ENCODE assay signal across 2 cellular contexts in genomic region chr4:55666535-55666934, GRCh38.
TF ChIP-seq lines count a peak whose summit lies in the region.

No MANE protein-coding gene starts in this region.

TF ChIP-seq in GM23338, 12 proteins besides CTCF, POLR2A, EP300 and RAD21:
- TF ChIP-seq, protein P1, sequence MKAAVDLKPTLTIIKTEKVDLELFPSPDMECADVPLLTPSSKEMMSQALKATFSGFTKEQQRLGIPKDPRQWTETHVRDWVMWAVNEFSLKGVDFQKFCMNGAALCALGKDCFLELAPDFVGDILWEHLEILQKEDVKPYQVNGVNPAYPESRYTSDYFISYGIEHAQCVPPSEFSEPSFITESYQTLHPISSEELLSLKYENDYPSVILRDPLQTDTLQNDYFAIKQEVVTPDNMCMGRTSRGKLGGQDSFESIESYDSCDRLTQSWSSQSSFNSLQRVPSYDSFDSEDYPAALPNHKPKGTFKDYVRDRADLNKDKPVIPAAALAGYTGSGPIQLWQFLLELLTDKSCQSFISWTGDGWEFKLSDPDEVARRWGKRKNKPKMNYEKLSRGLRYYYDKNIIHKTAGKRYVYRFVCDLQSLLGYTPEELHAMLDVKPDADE (IDR thresholded peaks at IDR 0.05) = no peak
- TF ChIP-seq ZNF114 (CRISPR knock-in tag; IDR thresholded peaks at IDR 0.05) (no peak), JUNB (IDR thresholded peaks at IDR 0.05; ENCODE audit: unreplicated experiment) (no peak), NANOG (IDR thresholded peaks at IDR 0.05; ENCODE audit: borderline replicate concordance) (no peak), ZNF462 (CRISPR knock-in tag; IDR thresholded peaks at IDR 0.05) (no peak), STAT1 (IDR thresholded peaks at IDR 0.05; ENCODE audit: unreplicated experiment) (no peak), POLR2AphosphoS5 (IDR thresholded peaks at IDR 0.05; ENCODE audit: low read depth) (no peak), ZNF331 (CRISPR knock-in tag; IDR thresholded peaks at IDR 0.05; ENCODE audit: low read depth) (no peak), EZH2phosphoT487 (IDR thresholded peaks at IDR 0.05; ENCODE audit: unreplicated experiment) (no peak), CREB1 (CRISPR knock-in tag; IDR thresholded peaks at IDR 0.05; ENCODE audit: low read depth) (no peak), EZH2 (IDR thresholded peaks at IDR 0.05; ENCODE audit: low read depth, unreplicated experiment) (no peak)
- TF ChIP-seq, protein P2, sequence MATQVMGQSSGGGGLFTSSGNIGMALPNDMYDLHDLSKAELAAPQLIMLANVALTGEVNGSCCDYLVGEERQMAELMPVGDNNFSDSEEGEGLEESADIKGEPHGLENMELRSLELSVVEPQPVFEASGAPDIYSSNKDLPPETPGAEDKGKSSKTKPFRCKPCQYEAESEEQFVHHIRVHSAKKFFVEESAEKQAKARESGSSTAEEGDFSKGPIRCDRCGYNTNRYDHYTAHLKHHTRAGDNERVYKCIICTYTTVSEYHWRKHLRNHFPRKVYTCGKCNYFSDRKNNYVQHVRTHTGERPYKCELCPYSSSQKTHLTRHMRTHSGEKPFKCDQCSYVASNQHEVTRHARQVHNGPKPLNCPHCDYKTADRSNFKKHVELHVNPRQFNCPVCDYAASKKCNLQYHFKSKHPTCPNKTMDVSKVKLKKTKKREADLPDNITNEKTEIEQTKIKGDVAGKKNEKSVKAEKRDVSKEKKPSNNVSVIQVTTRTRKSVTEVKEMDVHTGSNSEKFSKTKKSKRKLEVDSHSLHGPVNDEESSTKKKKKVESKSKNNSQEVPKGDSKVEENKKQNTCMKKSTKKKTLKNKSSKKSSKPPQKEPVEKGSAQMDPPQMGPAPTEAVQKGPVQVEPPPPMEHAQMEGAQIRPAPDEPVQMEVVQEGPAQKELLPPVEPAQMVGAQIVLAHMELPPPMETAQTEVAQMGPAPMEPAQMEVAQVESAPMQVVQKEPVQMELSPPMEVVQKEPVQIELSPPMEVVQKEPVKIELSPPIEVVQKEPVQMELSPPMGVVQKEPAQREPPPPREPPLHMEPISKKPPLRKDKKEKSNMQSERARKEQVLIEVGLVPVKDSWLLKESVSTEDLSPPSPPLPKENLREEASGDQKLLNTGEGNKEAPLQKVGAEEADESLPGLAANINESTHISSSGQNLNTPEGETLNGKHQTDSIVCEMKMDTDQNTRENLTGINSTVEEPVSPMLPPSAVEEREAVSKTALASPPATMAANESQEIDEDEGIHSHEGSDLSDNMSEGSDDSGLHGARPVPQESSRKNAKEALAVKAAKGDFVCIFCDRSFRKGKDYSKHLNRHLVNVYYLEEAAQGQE (IDR thresholded peaks at IDR 0.05; ENCODE audit: unreplicated experiment) = no peak
TF ChIP-seq in GM23338: peak in this region for 0.

TF ChIP-seq in K562, 482 proteins besides CTCF, POLR2A, EP300 and RAD21:
- TF ChIP-seq HNRNPLL (IDR thresholded peaks at IDR 0.05; ENCODE audit: low read depth, low read length, poor library complexity, severe bottlenecking) (no peak), TOE1 (IDR thresholded peaks at IDR 0.05; ENCODE audit: borderline replicate concordance) (no peak), TOE1 (CRISPR knock-in tag; IDR thresholded peaks at IDR 0.05; ENCODE audit: borderline replicate concordance, low read depth) (no peak), ZNF134 (CRISPR knock-in tag; conservative IDR thresholded peaks at IDR 0.05) (no peak)
